Comparison of ENCODE assay signal across 8 cellular contexts in genomic region chr4:183099537-183100297, GRCh38. TPM values are rescaled to one million over a fixed set of nuclear protein-coding genes. Genes with fewer than 3 reads are reported as not detected.
DNase-seq lines count a peak whose midpoint lies in the region; ATAC-seq and TF ChIP-seq lines count a peak whose summit lies in the region.

No MANE protein-coding gene starts in this region.

- H3K27ac ChIP-seq in A673 (ENCODE audit: low read depth, low read length, poor library complexity, severe bottlenecking) (peak overlapping the region; percentile 95), RWPE2 (ENCODE audit: poor library complexity, severe bottlenecking) (peak overlapping the region; percentile 86)

- H3K36me3 ChIP-seq in A673 (ENCODE audit: insufficient read depth, low read length, poor library complexity, severe bottlenecking) (no peaks in the 10 kb centered on the region), RWPE2 (ENCODE audit: low read depth) (no peaks in the 10 kb centered on the region)

- intact Hi-C loops in A673 (cut with micrococcal nuclease; ENCODE audit: unreplicated experiment), result loop anchor here (2.0 to 5.0 kb wide), 2 partner anchors 43 to 81 kb away; no protein-coding TSS in a partner anchor

- BruUV-seq in A673 (replicated peaks; lab: Mats Ljungman, UMichigan), result no TSS peak

- H3K4me1 ChIP-seq in A673 (ENCODE audit: insufficient read depth, low read length, poor library complexity, severe bottlenecking), result peaks cover 71% of the 10 kb centered on the region
- H3K4me1 ChIP-seq in RWPE2 (ENCODE audit: insufficient read depth, poor library complexity, severe bottlenecking), result peaks cover 16% of the 10 kb centered on the region

- H3K4me3 Mint-ChIP-seq in stimulated activated memory B cell treated with anti-CD40 and anti-IgM and Interleukin-4, amounts not matched to agents 10 μg/mL and 1 μg/mL and 100 μg/mL, for 72 hours, result peak overlapping the region; percentile 41

- H3K4me1 Mint-ChIP-seq in stimulated activated memory B cell treated with anti-CD40 and anti-IgM and Interleukin-4, amounts not matched to agents 10 μg/mL and 1 μg/mL and 100 μg/mL, for 72 hours, result no peaks in the 10 kb centered on the region

- no peak overlapping the region for H3K27ac Mint-ChIP-seq in stimulated activated memory B cell treated with anti-CD40 and anti-IgM and Interleukin-4, amounts not matched to agents 10 μg/mL and 1 μg/mL and 100 μg/mL, for 72 hours

- ATAC-seq in GM19023 (IDR thresholded peaks at IDR 0.05; ENCODE audit: unreplicated experiment) (peak; percentile 7), RWPE2 (ENCODE audit: low read depth) (peak; percentile 19), left lobe of liver (peak; percentile 1), HG03175 (IDR thresholded peaks at IDR 0.05; ENCODE audit: unreplicated experiment) (no peak), HG03342 (IDR thresholded peaks at IDR 0.05; ENCODE audit: unreplicated experiment) (no peak)
- peak; percentile 44 for ATAC-seq in stimulated activated memory B cell treated with anti-CD40 and anti-IgM and Interleukin-4, amounts not matched to agents 10 μg/mL and 1 μg/mL and 100 μg/mL, for 72 hours

- TF ChIP-seq CTCF in A673 (conservative IDR thresholded peaks at IDR 0.05; ENCODE audit: low read depth, low read length) (no peak), RWPE2 (IDR thresholded peaks at IDR 0.05; ENCODE audit: poor library complexity, severe bottlenecking) (peak; percentile 3)

- no peaks in the 10 kb centered on the region for H3K36me3 Mint-ChIP-seq in stimulated activated memory B cell treated with anti-CD40 and anti-IgM and Interleukin-4, amounts not matched to agents 10 μg/mL and 1 μg/mL and 100 μg/mL, for 72 hours

- H3K27me3 ChIP-seq in A673 (replicated peaks; ENCODE audit: insufficient read depth, low read depth, low read length, poor library complexity) (no peaks in the 10 kb centered on the region), RWPE2 (ENCODE audit: insufficient read depth, poor library complexity, severe bottlenecking) (no peaks in the 10 kb centered on the region)

- CTCF ChIA-PET in A673 (lab: Charles Lee), result interaction anchor here (0.7 kb wide), 1 partner anchor 1926 kb away, joined by 3 read pairs; no protein-coding TSS in a partner anchor

- DNase-seq in A673 (ENCODE audit: low spot score) (peak; percentile 39), RWPE2 (ENCODE audit: low spot score) (peak; percentile 69), cerebellar cortex (ENCODE audit: low spot score) (peak; percentile 23), left lobe of liver (ENCODE audit: low spot score) (peak; percentile 62)

- H3K4me3 ChIP-seq in A673 (ENCODE audit: low read depth, low read length, poor library complexity, severe bottlenecking), result peak overlapping the region; percentile 89
- peak overlapping the region; percentile 89 for H3K4me3 ChIP-seq in RWPE2 (ENCODE audit: severe bottlenecking)

- H3K9me3 Mint-ChIP-seq in stimulated activated memory B cell treated with anti-CD40 and anti-IgM and Interleukin-4, amounts not matched to agents 10 μg/mL and 1 μg/mL and 100 μg/mL, for 72 hours, result no peaks in the 10 kb centered on the region

- POLR2A ChIA-PET in A673 (lab: Charles Lee; ENCODE audit: low non-redundant PET), result interaction anchor here (0.6 kb wide), 1 partner anchor 49 kb away, joined by 3 read pairs; no protein-coding TSS in a partner anchor

- peaks cover 58% of the 10 kb centered on the region for H3K27me3 Mint-ChIP-seq in stimulated activated memory B cell treated with anti-CD40 and anti-IgM and Interleukin-4, amounts not matched to agents 10 μg/mL and 1 μg/mL and 100 μg/mL, for 72 hours

- H3K9me3 ChIP-seq in A673 (ENCODE audit: low read depth, low read length, poor library complexity, severe bottlenecking), result no peaks in the 10 kb centered on the region
- H3K9me3 ChIP-seq in RWPE2 (ENCODE audit: severe bottlenecking), result no peaks in the 10 kb centered on the region

RNA-seq across cellular contexts. Expression of gene WWC2, which starts 0.7 kb away (rescaled TPM):
- 82.8 and 86.5 TPM in 2 replicates for total RNA-seq in A673 (2021)
- total RNA-seq in left lobe of liver, result 43.2 TPM

Comparison
In these comparisons a context has a peak if more than half of its experiments do, and no peak if none do; other contexts are left out.
1. ATAC-seq: peak in GM19023 (single experiment), RWPE2 (single experiment), left lobe of liver (single experiment) and stimulated activated memory B cell treated with anti-CD40 and anti-IgM and Interleukin-4, amounts not matched to agents 10 μg/mL and 1 μg/mL and 100 μg/mL, for 72 hours (single experiment); none in HG03175 (single experiment) and HG03342 (single experiment).
2. Peak in every context shown above with its lines, with median percentiles within 50 percentile points of each other: DNase-seq.